9 cellular contexts compared by ENCODE assay signal in the genomic region with DNA sequence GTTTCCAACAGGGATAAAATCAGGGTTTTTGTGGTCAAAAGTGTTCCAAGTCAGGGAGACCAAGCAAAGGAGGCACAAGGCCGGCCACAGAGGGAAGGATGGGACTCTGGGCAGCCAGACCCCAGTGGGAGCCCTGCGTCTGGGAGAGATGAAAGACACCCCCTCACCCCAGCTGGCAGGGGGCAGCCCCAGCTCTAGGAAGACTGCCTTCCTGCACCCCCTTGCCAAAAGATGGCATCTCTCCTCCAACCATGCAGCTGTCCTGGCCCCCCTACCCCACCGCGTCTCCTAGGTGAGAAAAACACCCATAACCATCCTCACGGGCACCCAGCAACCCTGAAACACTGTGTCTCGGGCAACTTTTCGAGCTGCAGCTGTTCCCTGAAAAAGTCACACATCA. TPM values are rescaled to one million over a fixed set of nuclear protein-coding genes. Genes with fewer than 3 reads are reported as not detected.
DNase-seq lines count a peak whose midpoint lies in the region; ATAC-seq and TF ChIP-seq lines count a peak whose summit lies in the region.
"Had no signal": no experiment of that assay in that cellular context is flagged by ENCODE, and none has a peak within 500 bp of the region (broad histone marks: within the 10 kb centered on the region; RNA-seq: fewer than 3 reads in every experiment).

No MANE protein-coding gene starts in this region.

- H3K27ac ChIP-seq in Karpas-422 (ENCODE audit: low read length) (peak overlapping the region; percentile 40; the same call in 1 of the 2 replicates), mucosa of rectum (ENCODE audit: low read depth in 2 of 2, low read length in 2 of 2) (peak overlapping the region; percentile 96 to 98), substantia nigra (ENCODE audit: low read depth, low read length, poor library complexity, severe bottlenecking) (peak overlapping the region; percentile 92)

- no peak overlapping the region for H2AFZ ChIP-seq in Karpas-422 (ENCODE audit: low read length)

- no peak for ATAC-seq in effector memory CD8-positive, alpha-beta T cell (replicated peaks)
- ATAC-seq in activated CD8-positive, alpha-beta T cell treated with anti-CD3 and anti-CD28 coated beads, Interleukin-2, amount 10 ng/mL, durations not matched to agents 7 days and 5 days: no peak

- CTCF ChIA-PET in activated CD8-positive, alpha-beta T cell treated with anti-CD3 and anti-CD28 coated beads, Interleukin-2, amount 10 ng/mL, durations not matched to agents 7 days and 5 days (lab: Charles Lee): interaction anchor here (1.6 to 2.3 kb wide), 2 partner anchors 11 to 70 kb away, joined by 4 to 10 read pairs; no protein-coding TSS in a partner anchor

- H3K27me3 ChIP-seq in Karpas-422 (ENCODE audit: low read length): no peaks in the 10 kb centered on the region
- no peaks in the 10 kb centered on the region for H3K27me3 ChIP-seq in mucosa of rectum (ENCODE audit: control insufficient read depth in 2 of 2, insufficient read depth in 2 of 2, low read length in 2 of 2)

- no peaks in the 10 kb centered on the region for H3K36me3 Mint-ChIP-seq in brain
- peaks cover 2% of the 10 kb centered on the region for H3K36me3 Mint-ChIP-seq in effector memory CD8-positive, alpha-beta T cell (ENCODE audit: insufficient read depth)
- H3K36me3 Mint-ChIP-seq in activated CD8-positive, alpha-beta T cell treated with anti-CD3 and anti-CD28 coated beads, Interleukin-2, amount 10 ng/mL, durations not matched to agents 7 days and 5 days (ENCODE audit: low read depth): no peaks in the 10 kb centered on the region
- H3K36me3 Mint-ChIP-seq: activated naive CD8-positive, alpha-beta T cell had no signal

- H3K4me3 Mint-ChIP-seq in brain: peak overlapping the region in 2 of 5 experiments; percentile 46 to 62
- H3K4me3 Mint-ChIP-seq in effector memory CD8-positive, alpha-beta T cell: no peak overlapping the region
- H3K4me3 Mint-ChIP-seq in activated CD8-positive, alpha-beta T cell treated with anti-CD3 and anti-CD28 coated beads, Interleukin-2, amount 10 ng/mL, durations not matched to agents 7 days and 5 days: no peak overlapping the region
- H3K4me3 Mint-ChIP-seq: activated naive CD8-positive, alpha-beta T cell had no signal

- peaks cover 32% of the 10 kb centered on the region for H3K4me1 ChIP-seq in Karpas-422 (ENCODE audit: low read length)
- peaks cover 64 to 67% of the 10 kb centered on the region in 2 donors for H3K4me1 ChIP-seq in mucosa of rectum (ENCODE audit: control insufficient read depth in 2 of 2, insufficient read depth in 2 of 2, low read length in 2 of 2)

- H3K9ac ChIP-seq in Karpas-422 (ENCODE audit: low read length) (no peak overlapping the region), mucosa of rectum (ENCODE audit: low read depth in 1 of 2, low read length in 2 of 2) (peak overlapping the region; percentile 57 to 81)

- no peaks in the 10 kb centered on the region for H3K36me3 ChIP-seq in Karpas-422 (ENCODE audit: insufficient read depth, low read length)
- H3K36me3 ChIP-seq in mucosa of rectum (ENCODE audit: control insufficient read depth in 2 of 2, insufficient read depth in 2 of 2, low read length in 2 of 2): no peaks in the 10 kb centered on the region

- peaks cover 80% of the 10 kb centered on the region for H3K4me1 Mint-ChIP-seq in brain
- H3K4me1 Mint-ChIP-seq in effector memory CD8-positive, alpha-beta T cell (ENCODE audit: low read depth in 2 of 2): peaks cover 2 to 4% of the 10 kb centered on the region in 2 donors
- H3K4me1 Mint-ChIP-seq in activated CD8-positive, alpha-beta T cell treated with anti-CD3 and anti-CD28 coated beads, Interleukin-2, amount 10 ng/mL, durations not matched to agents 7 days and 5 days (ENCODE audit: low read depth): peaks cover 37% of the 10 kb centered on the region

- DNase-seq in Karpas-422 (no peak), substantia nigra (lab: John Stamatoyannopoulos, UW) (no peak), GOT3 (lab: John Stamatoyannopoulos, UW) (no peak), UCSD-AML1 (lab: John Stamatoyannopoulos, UW; ENCODE audit: unreplicated experiment) (no peak)
- DNase-seq in effector memory CD8-positive, alpha-beta T cell: no peak
- no peak for DNase-seq in activated CD8-positive, alpha-beta T cell treated with anti-CD3 and anti-CD28 coated beads, Interleukin-2, amount 10 ng/mL, durations not matched to agents 7 days and 5 days

- peak overlapping the region; percentile 87 to 96 (median 94) for H3K27ac Mint-ChIP-seq in brain
- H3K27ac Mint-ChIP-seq in effector memory CD8-positive, alpha-beta T cell: peak overlapping the region in 1 of 2 donors; percentile 73
- no peak overlapping the region for H3K27ac Mint-ChIP-seq in activated CD8-positive, alpha-beta T cell treated with anti-CD3 and anti-CD28 coated beads, Interleukin-2, amount 10 ng/mL, durations not matched to agents 7 days and 5 days
- H3K27ac Mint-ChIP-seq: activated naive CD8-positive, alpha-beta T cell had no signal

- H3K27me3 Mint-ChIP-seq in brain: no peaks in the 10 kb centered on the region
- no peaks in the 10 kb centered on the region for H3K27me3 Mint-ChIP-seq in effector memory CD8-positive, alpha-beta T cell
- H3K27me3 Mint-ChIP-seq in activated CD8-positive, alpha-beta T cell treated with anti-CD3 and anti-CD28 coated beads, Interleukin-2, amount 10 ng/mL, durations not matched to agents 7 days and 5 days (ENCODE audit: low read depth): peaks cover 4% of the 10 kb centered on the region
- H3K27me3 Mint-ChIP-seq: activated naive CD8-positive, alpha-beta T cell had no signal

- H3K4me3 ChIP-seq in Karpas-422 (ENCODE audit: low read length) (no peak overlapping the region), mucosa of rectum (ENCODE audit: low read length in 2 of 2) (no peak overlapping the region)

- no peaks in the 10 kb centered on the region for H3K79me2 ChIP-seq in Karpas-422 (ENCODE audit: low read length)

- no peaks in the 10 kb centered on the region for H3K9me3 Mint-ChIP-seq in brain
- no peaks in the 10 kb centered on the region for H3K9me3 Mint-ChIP-seq in effector memory CD8-positive, alpha-beta T cell
- no peaks in the 10 kb centered on the region for H3K9me3 Mint-ChIP-seq in activated CD8-positive, alpha-beta T cell treated with anti-CD3 and anti-CD28 coated beads, Interleukin-2, amount 10 ng/mL, durations not matched to agents 7 days and 5 days (ENCODE audit: insufficient read depth)

- H3K9me2 ChIP-seq in Karpas-422 (replicated peaks; ENCODE audit: insufficient read depth, low read length): no peaks in the 10 kb centered on the region

- POLR2A ChIA-PET in activated CD8-positive, alpha-beta T cell treated with anti-CD3 and anti-CD28 coated beads, Interleukin-2, amount 10 ng/mL, durations not matched to agents 7 days and 5 days (lab: Charles Lee): no interaction called here

- no peaks in the 10 kb centered on the region for H4K20me1 ChIP-seq in Karpas-422 (ENCODE audit: insufficient read depth, low read depth, low read length)

- H3K9me3 ChIP-seq in Karpas-422 (ENCODE audit: low read length) (no peaks in the 10 kb centered on the region), mucosa of rectum (ENCODE audit: control insufficient read depth in 2 of 2, low read length in 2 of 2) (no peaks in the 10 kb centered on the region)

- no peak for TF ChIP-seq CTCF in brain (conservative IDR thresholded peaks at IDR 0.05)

- no peak overlapping the region for H3K4me2 ChIP-seq in Karpas-422 (ENCODE audit: low read depth, low read length, poor library complexity, severe bottlenecking)

RNA-seq across cellular contexts. Expression of a gene that starts 51.3 kb away (rescaled TPM):
- 0.71 and 2.6 TPM in 2 replicates for total RNA-seq in Karpas-422 (2014; rRNA removed; shearing (Covaris generic); ENCODE audit: low replicate concordance)
- polyA plus RNA-seq in brain (ENCODE audit: insufficient read depth, low read depth, low replicate concordance): 97.8 TPM
- under 1 TPM in 1 of 2 experiments, not detected in 1; 0.18 TPM for total RNA-seq in activated CD8-positive, alpha-beta T cell treated with anti-CD3 and anti-CD28 coated beads, Interleukin-2, amount 10 ng/mL, durations not matched to agents 7 days and 5 days

RNA-seq across cellular contexts. Expression of a gene that starts 54.1 kb away (rescaled TPM):
- 35.1 and 61.3 TPM in 2 replicates for total RNA-seq in Karpas-422 (2014; rRNA removed; shearing (Covaris generic); ENCODE audit: low replicate concordance)
- 58.5 TPM for polyA plus RNA-seq in brain (ENCODE audit: insufficient read depth, low read depth, low replicate concordance)
- total RNA-seq in activated CD8-positive, alpha-beta T cell treated with anti-CD3 and anti-CD28 coated beads, Interleukin-2, amount 10 ng/mL, durations not matched to agents 7 days and 5 days: 10 to 100 TPM; 46.3 to 48.7 TPM

Comparison
In these comparisons a context has a peak if more than half of its experiments do, and no peak if none do; other contexts are left out.
1. H3K27ac ChIP-seq: peak in every context shown above with its lines; median percentile 97 in mucosa of rectum; 92 in substantia nigra; 40 in Karpas-422.